ENCODE assay signal across 33 cellular contexts in the genomic region with DNA sequence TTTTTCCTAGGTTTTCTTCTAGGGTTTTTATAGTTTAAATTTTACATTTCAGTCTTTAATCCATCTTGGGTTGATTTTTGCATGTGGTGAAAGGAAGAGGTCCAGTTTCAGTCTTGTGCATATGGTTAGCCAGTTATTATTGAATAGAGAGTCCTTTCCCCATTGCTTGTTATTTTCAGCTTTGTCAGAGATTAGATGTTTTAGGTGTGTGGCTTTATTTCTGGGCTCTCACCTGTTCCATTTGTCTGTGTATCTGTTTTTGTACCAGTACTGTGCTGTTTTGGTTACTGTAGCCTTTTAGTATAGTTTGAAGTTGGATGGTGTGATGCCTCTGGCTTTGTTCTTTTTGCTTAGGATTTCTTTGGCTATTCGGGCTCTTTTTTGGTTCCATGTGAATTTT.
"Had no signal": no experiment of that assay in that cellular context is flagged by ENCODE, and none has a peak within 500 bp of the region (broad histone marks: within the 10 kb centered on the region; RNA-seq: fewer than 3 reads in every experiment).

No MANE protein-coding gene starts in this region.

- FAIRE-seq: TTC549 had no signal

- H3K27ac Mint-ChIP-seq: activated B cell treated with CpG ODN at 0.5 μM for 24 hours; activated CD4-positive, alpha-beta memory T cell treated with anti-CD3 and anti-CD28 coated beads for 36 hours; activated CD4-positive, alpha-beta T cell treated with anti-CD3 and anti-CD28 coated beads, Interleukin-2, amount 10 ng/mL, durations not matched to agents 24 days and 14 days; activated T-cell treated with anti-CD3 and anti-CD28 coated beads, Interleukin-2, amount 50 U/mL, for 72 hours; activated T-helper 2 cell treated with anti-CD3 and anti-CD28 coated beads, Interferon-gamma antibody, Interleukin-2, Interleukin-4, amounts not matched to agents 10 μg/mL and 5 μg/mL and 100 μg/mL, durations not matched to agents 14 hours and 24 hours and 36 hours had no signal

- ATAC-seq: activated T-cell treated with anti-CD3 and anti-CD28 coated beads, Interleukin-2, amount 50 U/mL, for 72 hours; Panc1; Right ventricle myocardium inferior; T-cell had no signal

- DNase-seq: activated B cell treated with CpG ODN at 0.5 μM for 24 hours; activated CD4-positive, alpha-beta memory T cell treated with anti-CD3 and anti-CD28 coated beads for 36 hours; activated CD4-positive, alpha-beta T cell treated with anti-CD3 and anti-CD28 coated beads for 1 hour; activated CD4-positive, alpha-beta T cell treated with anti-CD3 and anti-CD28 coated beads, Interleukin-2, amount 10 ng/mL, durations not matched to agents 24 days and 14 days; activated CD8-positive, alpha-beta memory T cell treated with anti-CD3 and anti-CD28 coated beads for 24 hours; activated gamma-delta T cell treated with Interleukin-2 at 50 U/mL for 16 hours; activated T-cell treated with anti-CD3 and anti-CD28 coated beads for 4 hours; activated T-cell treated with anti-CD3 and anti-CD28 coated beads, Interleukin-2, amount 50 U/mL, for 72 hours; brain microvascular endothelial cell; cerebellar nuclear complex; MG63; MV-4-11; NCI-H1092 treated with DMSO at 0.1 percent for 48 hours; NCI-H1417 treated with DMSO at 0.1 percent for 48 hours; NCI-H1694; NCI-H2029; NCI-H345; NCI-H510A; NCI-H526 treated with DMSO at 0.1 percent for 48 hours; NCI-H82; NK-92 treated with Interleukin-12 subunit alpha and Interleukin-12 subunit beta, amount 100 ng/mL, for 24 hours; OCI-M1; RPMI8226; T-cell; T-helper 2 cell; T1000 had no signal

- H3K4me3 ChIP-seq: cardiac muscle cell, MG63, SK-N-MC had no signal

- H3K27me3 Mint-ChIP-seq: activated B cell treated with CpG ODN at 0.5 μM for 24 hours; activated CD4-positive, alpha-beta memory T cell treated with anti-CD3 and anti-CD28 coated beads for 36 hours; activated CD4-positive, alpha-beta T cell treated with anti-CD3 and anti-CD28 coated beads, Interleukin-2, amount 10 ng/mL, durations not matched to agents 24 days and 14 days; activated naive CD4-positive, alpha-beta T cell treated with anti-CD3 and anti-CD28 coated beads, Interleukin-2, amount 50 U/mL, for 24 hours; T-cell had no signal

- H3K4me3 Mint-ChIP-seq: activated B cell treated with CpG ODN at 0.5 μM for 24 hours; activated CD4-positive, alpha-beta memory T cell treated with anti-CD3 and anti-CD28 coated beads for 36 hours; activated CD4-positive, alpha-beta T cell treated with anti-CD3 and anti-CD28 coated beads, Interleukin-2, amount 10 ng/mL, durations not matched to agents 24 days and 14 days; activated T-cell treated with anti-CD3 and anti-CD28 coated beads, Interleukin-2, amount 50 U/mL, for 72 hours had no signal

- H3K9me3 ChIP-seq: MG63 had no signal

- H3K27ac ChIP-seq: brain microvascular endothelial cell, cardiac muscle cell, SK-N-MC had no signal

- H3K27me3 ChIP-seq: brain microvascular endothelial cell, cardiac muscle cell, MG63 had no signal

- H3K9me3 Mint-ChIP-seq: activated naive CD4-positive, alpha-beta T cell treated with anti-CD3 and anti-CD28 coated beads, Interleukin-2, amount 50 U/mL, for 24 hours had no signal

- H3K36me3 ChIP-seq: brain microvascular endothelial cell, cardiac muscle cell, MG63 had no signal
